ENCODE assay signal across 1 cellular context in genomic region chr4:36168127-36168898, GRCh38.
TF ChIP-seq lines count a peak whose summit lies in the region.

No MANE protein-coding gene starts in this region.

TF ChIP-seq in GM12878, 131 proteins besides CTCF, POLR2A, EP300 and RAD21:
- TF ChIP-seq, protein P1, sequence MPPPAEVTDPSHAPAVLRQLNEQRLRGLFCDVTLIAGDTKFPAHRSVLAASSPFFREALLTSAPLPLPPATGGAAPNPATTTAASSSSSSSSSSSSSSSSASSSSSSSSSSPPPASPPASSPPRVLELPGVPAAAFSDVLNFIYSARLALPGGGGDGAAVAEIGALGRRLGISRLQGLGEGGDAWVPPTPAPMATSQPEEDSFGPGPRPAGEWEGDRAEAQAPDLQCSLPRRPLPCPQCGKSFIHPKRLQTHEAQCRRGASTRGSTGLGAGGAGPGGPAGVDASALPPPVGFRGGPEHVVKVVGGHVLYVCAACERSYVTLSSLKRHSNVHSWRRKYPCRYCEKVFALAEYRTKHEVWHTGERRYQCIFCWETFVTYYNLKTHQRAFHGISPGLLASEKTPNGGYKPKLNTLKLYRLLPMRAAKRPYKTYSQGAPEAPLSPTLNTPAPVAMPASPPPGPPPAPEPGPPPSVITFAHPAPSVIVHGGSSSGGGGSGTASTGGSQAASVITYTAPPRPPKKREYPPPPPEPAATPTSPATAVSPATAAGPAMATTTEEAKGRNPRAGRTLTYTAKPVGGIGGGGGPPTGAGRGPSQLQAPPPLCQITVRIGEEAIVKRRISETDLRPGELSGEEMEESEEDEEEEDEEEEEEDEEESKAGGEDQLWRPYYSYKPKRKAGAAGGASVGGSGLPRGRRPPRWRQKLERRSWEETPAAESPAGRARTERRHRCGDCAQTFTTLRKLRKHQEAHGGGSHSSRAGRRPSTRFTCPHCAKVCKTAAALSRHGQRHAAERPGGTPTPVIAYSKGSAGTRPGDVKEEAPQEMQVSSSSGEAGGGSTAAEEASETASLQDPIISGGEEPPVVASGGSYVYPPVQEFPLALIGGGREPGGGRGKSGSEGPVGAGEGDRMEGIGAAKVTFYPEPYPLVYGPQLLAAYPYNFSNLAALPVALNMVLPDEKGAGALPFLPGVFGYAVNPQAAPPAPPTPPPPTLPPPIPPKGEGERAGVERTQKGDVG (CRISPR knock-in tag; IDR thresholded peaks at IDR 0.05): no peak
- TF ChIP-seq JUNB (IDR thresholded peaks at IDR 0.05): 0 out of 2 replicates have a peak, but pooled peaks have one; percentile 20
